Comparison of ENCODE assay signal across 10 cellular contexts in genomic region chr2:26640331-26640745, GRCh38. TPM values are rescaled to one million over a fixed set of nuclear protein-coding genes. Genes with fewer than 3 reads are reported as not detected.
A peak's percentile ranks its signal among the peaks of the same experiment; 100 is the strongest.
DNase-seq lines count a peak whose midpoint lies in the region; ATAC-seq and TF ChIP-seq lines count a peak whose summit lies in the region.
"Had no signal": no experiment of that assay in that cellular context is flagged by ENCODE, and none has a peak within 500 bp of the region (broad histone marks: within the 10 kb centered on the region; RNA-seq: fewer than 3 reads in every experiment).

No MANE protein-coding gene starts in this region.

- TF ChIP-seq CTCF in epithelial cell of proximal tubule (conservative IDR thresholded peaks at IDR 0.05; ENCODE audit: low read depth, low read length) = no peak
- no peak for TF ChIP-seq CTCF in parathyroid adenoma (IDR thresholded peaks at IDR 0.05)

- H3K9me3 ChIP-seq in parathyroid adenoma (ENCODE audit: control insufficient read depth, low read length) = no peaks in the 10 kb centered on the region

- no peak overlapping the region for H3K4me2 ChIP-seq in parathyroid adenoma (ENCODE audit: low read length)

- no peak overlapping the region for H3K4me3 ChIP-seq in epithelial cell of proximal tubule (ENCODE audit: low read depth, low read length)
- H3K4me3 ChIP-seq in parathyroid adenoma (ENCODE audit: low read depth, low read length) = no peak overlapping the region

- DNase-seq in GM04503 (ENCODE audit: low read depth) = peak; percentile 39
- DNase-seq in NCI-H146 (lab: John Stamatoyannopoulos, UW) = peak; percentile 81
- DNase-seq in epithelial cell of proximal tubule (ENCODE audit: low read depth) = peak; percentile 26
- DNase-seq in stimulated activated naive CD4-positive, alpha-beta T cell treated with Interleukin-2 at 50 U/mL for 16 hours (lab: John Stamatoyannopoulos, UW) = no peak
- DNase-seq in NCI-H2171 (lab: John Stamatoyannopoulos, UW) = no peak
- no peak for DNase-seq in D341Med (ENCODE audit: low spot score)
- DNase-seq: NCI-H2227 treated with DMSO at 0.1 percent for 48 hours had no signal

- no peak overlapping the region for H3K9ac ChIP-seq in parathyroid adenoma

- H3K27me3 ChIP-seq in parathyroid adenoma (ENCODE audit: control insufficient read depth, insufficient read depth, low read length) = no peaks in the 10 kb centered on the region

- H3K36me3 ChIP-seq in parathyroid adenoma (ENCODE audit: control insufficient read depth, insufficient read depth, low read length) = no peaks in the 10 kb centered on the region

- ATAC-seq in GM21619 (IDR thresholded peaks at IDR 0.05; ENCODE audit: unreplicated experiment) = no peak

- H3K79me2 ChIP-seq in parathyroid adenoma = no peaks in the 10 kb centered on the region

- peak overlapping the region; percentile 30 for H2AFZ ChIP-seq in parathyroid adenoma

- H3K27ac ChIP-seq in parathyroid adenoma = no peak overlapping the region
- H3K27ac ChIP-seq: VCaP had no signal

- H3K4me1 ChIP-seq in parathyroid adenoma = peaks cover 15% of the 10 kb centered on the region

RNA-seq across cellular contexts. Expression of gene CIB4, which starts 0.8 kb away (rescaled TPM):
- total RNA-seq in epithelial cell of proximal tubule = not detected in 2 replicates

RNA-seq across cellular contexts. Expression of gene KCNK3, which starts 52.2 kb away (rescaled TPM):
- 1.9 and 5.1 TPM in 2 replicates for total RNA-seq in epithelial cell of proximal tubule

Comparison
In these comparisons a context has a peak if more than half of its experiments do, and no peak if none do; other contexts are left out.
1. DNase-seq: peak in GM04503 (single experiment), NCI-H146 (single experiment) and epithelial cell of proximal tubule (single experiment); none in stimulated activated naive CD4-positive, alpha-beta T cell treated with Interleukin-2 at 50 U/mL for 16 hours (single experiment), NCI-H2171 (single experiment) and D341Med (single experiment).